1 cellular context compared by ENCODE assay signal in the genomic region with DNA sequence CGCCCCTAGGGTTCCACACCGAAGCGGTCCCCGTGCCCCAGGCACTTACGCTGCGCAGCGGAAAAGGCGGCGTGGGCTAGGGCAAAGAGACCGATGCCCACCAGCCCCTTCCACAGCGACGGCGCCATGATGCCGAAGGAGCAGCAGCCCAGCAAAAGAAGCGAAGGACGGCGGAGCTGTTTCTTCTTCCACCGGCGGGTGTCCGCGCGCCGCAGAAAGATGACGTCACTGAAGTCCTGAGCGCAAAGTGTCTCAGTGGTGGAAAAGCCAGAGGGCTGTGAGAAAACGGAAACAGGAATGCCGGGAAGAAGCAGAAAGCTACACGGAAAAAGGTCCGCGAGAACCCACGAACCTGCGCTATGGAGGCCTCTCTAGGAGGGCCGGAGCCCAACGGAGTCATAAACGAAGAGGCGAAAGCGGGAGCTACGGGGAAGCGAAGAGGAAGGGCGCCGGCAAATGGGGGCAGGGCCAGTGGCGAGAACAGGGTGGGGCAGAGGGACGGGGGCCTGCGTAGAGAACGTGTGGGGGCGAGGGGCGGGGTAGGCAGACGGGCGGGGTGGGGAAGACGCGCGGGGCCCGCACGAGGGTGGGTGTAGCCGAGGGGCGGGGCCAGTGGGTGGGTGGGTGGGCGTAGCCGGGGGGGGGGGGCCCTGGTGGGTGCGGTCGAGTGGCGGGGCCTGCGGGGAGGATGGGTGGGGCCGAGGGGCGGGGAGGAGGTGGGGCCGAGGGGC.
TF ChIP-seq lines count a peak whose summit lies in the region.

TSS of gene MMGT1 (minus strand) at position 441 of the 731 bp plus-strand sequence. CDS start at position 128, 313 bp downstream.

TF ChIP-seq in GM12878, 131 proteins besides CTCF, POLR2A, EP300 and RAD21 (continued from another document and continues in another):
- no peak for TF ChIP-seq WRNIP1 (IDR thresholded peaks at IDR 0.05; ENCODE audit: borderline replicate concordance, low read depth, low read length)
- peak; percentile 46; the same call in 1 of the 2 replicates for TF ChIP-seq PML (IDR thresholded peaks at IDR 0.05; ENCODE audit: low read length)
- no peak for TF ChIP-seq ZBTB11 (CRISPR knock-in tag; IDR thresholded peaks at IDR 0.05)
- peak; percentile 98 for TF ChIP-seq NBN (IDR thresholded peaks at IDR 0.05)
- no peak for TF ChIP-seq NR2C2 (IDR thresholded peaks at IDR 0.05; ENCODE audit: borderline replicate concordance, control insufficient read depth, insufficient read length, low read depth)
- no peak for TF ChIP-seq MEF2A (IDR thresholded peaks at IDR 0.05; ENCODE audit: insufficient read depth, low read depth, low read length)
- no peak; the same call in 1 of the 2 replicates for TF ChIP-seq SPI1 (IDR thresholded peaks at IDR 0.05; ENCODE audit: borderline replicate concordance, insufficient read depth, low read depth, low read length)
- TF ChIP-seq, protein P1, sequence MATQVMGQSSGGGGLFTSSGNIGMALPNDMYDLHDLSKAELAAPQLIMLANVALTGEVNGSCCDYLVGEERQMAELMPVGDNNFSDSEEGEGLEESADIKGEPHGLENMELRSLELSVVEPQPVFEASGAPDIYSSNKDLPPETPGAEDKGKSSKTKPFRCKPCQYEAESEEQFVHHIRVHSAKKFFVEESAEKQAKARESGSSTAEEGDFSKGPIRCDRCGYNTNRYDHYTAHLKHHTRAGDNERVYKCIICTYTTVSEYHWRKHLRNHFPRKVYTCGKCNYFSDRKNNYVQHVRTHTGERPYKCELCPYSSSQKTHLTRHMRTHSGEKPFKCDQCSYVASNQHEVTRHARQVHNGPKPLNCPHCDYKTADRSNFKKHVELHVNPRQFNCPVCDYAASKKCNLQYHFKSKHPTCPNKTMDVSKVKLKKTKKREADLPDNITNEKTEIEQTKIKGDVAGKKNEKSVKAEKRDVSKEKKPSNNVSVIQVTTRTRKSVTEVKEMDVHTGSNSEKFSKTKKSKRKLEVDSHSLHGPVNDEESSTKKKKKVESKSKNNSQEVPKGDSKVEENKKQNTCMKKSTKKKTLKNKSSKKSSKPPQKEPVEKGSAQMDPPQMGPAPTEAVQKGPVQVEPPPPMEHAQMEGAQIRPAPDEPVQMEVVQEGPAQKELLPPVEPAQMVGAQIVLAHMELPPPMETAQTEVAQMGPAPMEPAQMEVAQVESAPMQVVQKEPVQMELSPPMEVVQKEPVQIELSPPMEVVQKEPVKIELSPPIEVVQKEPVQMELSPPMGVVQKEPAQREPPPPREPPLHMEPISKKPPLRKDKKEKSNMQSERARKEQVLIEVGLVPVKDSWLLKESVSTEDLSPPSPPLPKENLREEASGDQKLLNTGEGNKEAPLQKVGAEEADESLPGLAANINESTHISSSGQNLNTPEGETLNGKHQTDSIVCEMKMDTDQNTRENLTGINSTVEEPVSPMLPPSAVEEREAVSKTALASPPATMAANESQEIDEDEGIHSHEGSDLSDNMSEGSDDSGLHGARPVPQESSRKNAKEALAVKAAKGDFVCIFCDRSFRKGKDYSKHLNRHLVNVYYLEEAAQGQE (IDR thresholded peaks at IDR 0.05; ENCODE audit: low read depth, low read length): no peak
- no peak for TF ChIP-seq BCL3 (IDR thresholded peaks at IDR 0.05; ENCODE audit: borderline replicate concordance, insufficient read depth, low read depth, low read length, poor library complexity, severe bottlenecking)
- 0 out of 2 replicates have a peak, but pooled peaks have one; percentile 27 for TF ChIP-seq TAF1 (IDR thresholded peaks at IDR 0.05; ENCODE audit: borderline replicate concordance, low read depth, low read length)
- 0 out of 2 replicates have a peak, but pooled peaks have one; percentile 25 for TF ChIP-seq GABPA (IDR thresholded peaks at IDR 0.05; ENCODE audit: low read depth)
- TF ChIP-seq CUX1 (IDR thresholded peaks at IDR 0.05; ENCODE audit: insufficient replicate concordance, low read depth, low read length): no peak
- peak; percentile 66; the same call in 1 of the 2 replicates for TF ChIP-seq STAT1 (conservative IDR thresholded peaks at IDR 0.05)
- no peak for TF ChIP-seq PKNOX1 (IDR thresholded peaks at IDR 0.05)
- no peak for TF ChIP-seq RB1 (IDR thresholded peaks at IDR 0.05; ENCODE audit: borderline replicate concordance)
- TF ChIP-seq MXI1 (IDR thresholded peaks at IDR 0.05; ENCODE audit: low read depth, low read length): 0 out of 2 replicates have a peak, but pooled peaks have one; percentile 32
- no peak for TF ChIP-seq PRDM15 (CRISPR knock-in tag; IDR thresholded peaks at IDR 0.05)
- no peak for TF ChIP-seq ZNF384 (IDR thresholded peaks at IDR 0.05; ENCODE audit: borderline replicate concordance, low read depth, low read length)
- TF ChIP-seq, protein P2, sequence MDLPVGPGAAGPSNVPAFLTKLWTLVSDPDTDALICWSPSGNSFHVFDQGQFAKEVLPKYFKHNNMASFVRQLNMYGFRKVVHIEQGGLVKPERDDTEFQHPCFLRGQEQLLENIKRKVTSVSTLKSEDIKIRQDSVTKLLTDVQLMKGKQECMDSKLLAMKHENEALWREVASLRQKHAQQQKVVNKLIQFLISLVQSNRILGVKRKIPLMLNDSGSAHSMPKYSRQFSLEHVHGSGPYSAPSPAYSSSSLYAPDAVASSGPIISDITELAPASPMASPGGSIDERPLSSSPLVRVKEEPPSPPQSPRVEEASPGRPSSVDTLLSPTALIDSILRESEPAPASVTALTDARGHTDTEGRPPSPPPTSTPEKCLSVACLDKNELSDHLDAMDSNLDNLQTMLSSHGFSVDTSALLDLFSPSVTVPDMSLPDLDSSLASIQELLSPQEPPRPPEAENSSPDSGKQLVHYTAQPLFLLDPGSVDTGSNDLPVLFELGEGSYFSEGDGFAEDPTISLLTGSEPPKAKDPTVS (IDR thresholded peaks at IDR 0.05; ENCODE audit: low read depth, low read length): no peak
- TF ChIP-seq CHD2 (IDR thresholded peaks at IDR 0.05; ENCODE audit: borderline replicate concordance, low read depth, low read length): 0 out of 2 replicates have a peak, but pooled peaks have one; percentile 50
- TF ChIP-seq, protein P3, sequence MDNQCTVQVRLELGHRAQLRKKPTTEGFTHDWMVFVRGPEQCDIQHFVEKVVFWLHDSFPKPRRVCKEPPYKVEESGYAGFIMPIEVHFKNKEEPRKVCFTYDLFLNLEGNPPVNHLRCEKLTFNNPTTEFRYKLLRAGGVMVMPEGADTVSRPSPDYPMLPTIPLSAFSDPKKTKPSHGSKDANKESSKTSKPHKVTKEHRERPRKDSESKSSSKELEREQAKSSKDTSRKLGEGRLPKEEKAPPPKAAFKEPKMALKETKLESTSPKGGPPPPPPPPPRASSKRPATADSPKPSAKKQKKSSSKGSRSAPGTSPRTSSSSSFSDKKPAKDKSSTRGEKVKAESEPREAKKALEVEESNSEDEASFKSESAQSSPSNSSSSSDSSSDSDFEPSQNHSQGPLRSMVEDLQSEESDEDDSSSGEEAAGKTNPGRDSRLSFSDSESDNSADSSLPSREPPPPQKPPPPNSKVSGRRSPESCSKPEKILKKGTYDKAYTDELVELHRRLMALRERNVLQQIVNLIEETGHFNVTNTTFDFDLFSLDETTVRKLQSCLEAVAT (IDR thresholded peaks at IDR 0.05): peak; percentile 73; the same call in 1 of the 2 replicates
- TF ChIP-seq RUNX3 (IDR thresholded peaks at IDR 0.05; ENCODE audit: low read length): peak; percentile 35; the same call in 1 of the 2 replicates
- TF ChIP-seq ZNF622 (IDR thresholded peaks at IDR 0.05): no peak
- no peak for TF ChIP-seq YBX1 (IDR thresholded peaks at IDR 0.05)
- TF ChIP-seq MTA2 (IDR thresholded peaks at IDR 0.05; ENCODE audit: low read depth): peak; percentile 32; the same call in 1 of the 2 replicates
- peak in 1 of 2 experiments; percentile 41; a peak in 1 of 4 replicates for TF ChIP-seq SRF (IDR thresholded peaks at IDR 0.05; ENCODE audit: low read depth in 2 of 2, low read length in 2 of 2)
- TF ChIP-seq RAD51 (IDR thresholded peaks at IDR 0.05): no peak
- peak; percentile 94 for TF ChIP-seq CREB1 (IDR thresholded peaks at IDR 0.05; ENCODE audit: low read depth)
